Comparison of ENCODE assay signal across 12 cellular contexts in genomic region chr6:160005861-160006540, GRCh38. TPM values are rescaled to one million over a fixed set of nuclear protein-coding genes. Genes with fewer than 3 reads are reported as not detected.
DNase-seq lines count a peak whose midpoint lies in the region; ATAC-seq and TF ChIP-seq lines count a peak whose summit lies in the region.
"Had no signal": no experiment of that assay in that cellular context is flagged by ENCODE, and none has a peak within 500 bp of the region (broad histone marks: within the 10 kb centered on the region; RNA-seq: fewer than 3 reads in every experiment).

No MANE protein-coding gene starts in this region.

- H3K27me3 Mint-ChIP-seq in natural killer cell (ENCODE audit: low read depth in 2 of 2): no peaks in the 10 kb centered on the region
- H3K27me3 Mint-ChIP-seq: CD4-positive, alpha-beta memory T cell had no signal

- POLR2A ChIA-PET in SK-N-SH (lab: Yijun Ruan, JAX): no interaction called here

- TF ChIP-seq RAD21 in SK-N-SH (IDR thresholded peaks at IDR 0.05; ENCODE audit: low read length): no peak

- H3K4me1 ChIP-seq in SK-N-SH (ENCODE audit: control insufficient read depth in 1 of 2, insufficient read depth in 2 of 2, low read depth in 1 of 2, low read length in 1 of 2): peaks cover 0 to 2% of the 10 kb centered on the region in 2 experiments; a peak in 1 of 4 replicates

- peaks cover 67% of the 10 kb centered on the region for H4K20me1 ChIP-seq in SK-N-SH (ENCODE audit: insufficient read depth)

- ATAC-seq in natural killer cell (peak; percentile 54 to 68 (median 66)), GM21423 (IDR thresholded peaks at IDR 0.05; ENCODE audit: unreplicated experiment) (no peak), GM18870 (IDR thresholded peaks at IDR 0.05; ENCODE audit: unreplicated experiment) (no peak)

- TF ChIP-seq EP300 in SK-N-SH (IDR thresholded peaks at IDR 0.05; ENCODE audit: borderline replicate concordance in 1 of 2, low read depth in 1 of 2, low read length in 1 of 2): no peak

- H3K9ac ChIP-seq in SK-N-SH: no peak overlapping the region

- H3K4me2 ChIP-seq in SK-N-SH: no peak overlapping the region

- no peaks in the 10 kb centered on the region for H3K9me3 Mint-ChIP-seq in natural killer cell
- H3K9me3 Mint-ChIP-seq: activated T-helper 2 cell treated with anti-CD3 and anti-CD28 coated beads, Interferon-gamma antibody, Interleukin-2, Interleukin-4, amounts not matched to agents 10 μg/mL and 5 μg/mL and 100 μg/mL, durations not matched to agents 14 hours and 24 hours and 36 hours had no signal

- H3K9me2 ChIP-seq in SK-N-SH: no peaks in the 10 kb centered on the region

- H3K4me1 Mint-ChIP-seq in natural killer cell: peaks cover 61% of the 10 kb centered on the region in 2 donors

- intact Hi-C loops in natural killer cell (cut with micrococcal nuclease): no loop called here

- H3K27ac Mint-ChIP-seq in natural killer cell: peak overlapping the region in 1 of 2 donors; percentile 50
- H3K27ac Mint-ChIP-seq: activated T-helper 2 cell treated with anti-CD3 and anti-CD28 coated beads, Interferon-gamma antibody, Interleukin-2, Interleukin-4, amounts not matched to agents 10 μg/mL and 5 μg/mL and 100 μg/mL, durations not matched to agents 14 hours and 24 hours and 36 hours had no signal

- no peak overlapping the region for H2AFZ ChIP-seq in SK-N-SH (ENCODE audit: low read depth)

- 78% methylated on average over 57 of the region's 57 CpGs for WGBS in SK-N-SH (ENCODE audit: low lambda C conversion rate)

- no peaks in the 10 kb centered on the region for H3K9me3 ChIP-seq in SK-N-SH

- no peak for TF ChIP-seq CTCF in AG10803 (conservative IDR thresholded peaks at IDR 0.05; ENCODE audit: low read length)
- TF ChIP-seq CTCF in SK-N-SH (IDR thresholded peaks at IDR 0.05): no peak
- TF ChIP-seq CTCF in fibroblast of mammary gland (conservative IDR thresholded peaks at IDR 0.05; ENCODE audit: control insufficient read depth, insufficient read depth, low read depth, low read length): no peak
- no peak for TF ChIP-seq CTCF in natural killer cell (IDR thresholded peaks at IDR 0.05)

- peaks cover 71% of the 10 kb centered on the region for H3K79me2 ChIP-seq in SK-N-SH (ENCODE audit: insufficient read depth)

- DNase-seq in AG10803 (ENCODE audit: low read depth): peak; percentile 38
- DNase-seq in SK-N-SH: peak; percentile 81
- peak; percentile 58 for DNase-seq in fibroblast of mammary gland (ENCODE audit: low read depth)
- DNase-seq in natural killer cell: no peak
- no peak for DNase-seq in stimulated activated CD4-positive, alpha-beta T cell treated with anti-CD3 and anti-CD28 coated beads, Interleukin-2, amount 100 ng/mL, for 48 hours
- no peak for DNase-seq in NCI-H1105 (lab: John Stamatoyannopoulos, UW)
- DNase-seq: CD4-positive, alpha-beta memory T cell; GOT3; NCI-H2029 treated with DMSO at 0.1 percent for 48 hours had no signal

- peaks cover 4 to 16% of the 10 kb centered on the region in 2 experiments for H3K36me3 ChIP-seq in SK-N-SH (replicated peaks in 1 of 2; ENCODE audit: control insufficient read depth in 1 of 2, insufficient read depth in 2 of 2, low read length in 1 of 2)

- H3K4me3 ChIP-seq in AG10803 (ENCODE audit: low read length) (peak overlapping the region; percentile 24; the same call in 1 of the 2 replicates), SK-N-SH (ENCODE audit: low read depth in 2 of 2, low read length in 1 of 2) (no peak overlapping the region), fibroblast of mammary gland (ENCODE audit: control insufficient read depth, low read depth, low read length) (no peak overlapping the region)

- H3K27ac ChIP-seq in SK-N-SH (ENCODE audit: low read depth in 2 of 2, low read length in 1 of 2): no peak overlapping the region

- H3K27me3 ChIP-seq in SK-N-SH (ENCODE audit: insufficient read depth): no peaks in the 10 kb centered on the region; the same call in 1 of the 2 replicates

- H3K36me3 Mint-ChIP-seq in natural killer cell: no peaks in the 10 kb centered on the region

- CTCF ChIA-PET in SK-N-SH (lab: Yijun Ruan, JAX): interaction anchor here (1.6 kb wide), 1 partner anchor 18 kb away, joined by 5 read pairs; no protein-coding TSS in a partner anchor

- no peaks in the 10 kb centered on the region for H3F3A ChIP-seq in SK-N-SH (replicated peaks; ENCODE audit: insufficient read depth)

- peak overlapping the region; percentile 67 for H3K4me3 Mint-ChIP-seq in natural killer cell
- H3K4me3 Mint-ChIP-seq: CD4-positive, alpha-beta memory T cell had no signal

TF ChIP-seq in SK-N-SH, 30 proteins besides CTCF, POLR2A, EP300 and RAD21:
- TF ChIP-seq JUND (IDR thresholded peaks at IDR 0.05) (no peak), ELF1 (IDR thresholded peaks at IDR 0.05) (no peak), CHD2 (IDR thresholded peaks at IDR 0.05; ENCODE audit: low read length, partially characterized antibody) (no peak), SIN3A (IDR thresholded peaks at IDR 0.05; ENCODE audit: borderline replicate concordance, low read depth, low read length) (peak; percentile 91), NRF1 (IDR thresholded peaks at IDR 0.05; ENCODE audit: low read depth, low read length) (peak; percentile 35; the same call in 1 of the 2 replicates), REST (IDR thresholded peaks at IDR 0.05; ENCODE audit: low read depth, low read length) (peak; percentile 98)

RNA-seq across cellular contexts. Expression of gene IGF2R, which starts 37.1 kb away (rescaled TPM):
- polyA plus RNA-seq in SK-N-SH (2012; rRNA removed): 25.7 and 45.0 TPM in 2 replicates
- 34.7 and 43.1 TPM in 2 replicates for polyA plus RNA-seq in SK-N-SH (2012; cell fraction: cytosol; rRNA removed)
- polyA plus RNA-seq in SK-N-SH (2012; cell fraction: nucleus; rRNA removed): 52.3 and 71.0 TPM in 2 replicates
- total RNA-seq in natural killer cell: 100 to 1,000 TPM; 208 to 282 (median 253) TPM

Comparison
In these comparisons a context has a peak if more than half of its experiments do, and no peak if none do; other contexts are left out.
1. DNase-seq: peak in AG10803 (single experiment), SK-N-SH (single experiment) and fibroblast of mammary gland (single experiment); none in natural killer cell (single experiment), stimulated activated CD4-positive, alpha-beta T cell treated with anti-CD3 and anti-CD28 coated beads, Interleukin-2, amount 100 ng/mL, for 48 hours (0 of 2) and NCI-H1105 (single experiment).
2. ATAC-seq: peak in natural killer cell (3 of 3); none in GM21423 (single experiment) and GM18870 (single experiment).